In genomic region chr9:122158202-122158601, GRCh38 we compare ENCODE assay signal across 2 cellular contexts.
TF ChIP-seq lines count a peak whose summit lies in the region.

No MANE protein-coding gene starts in this region.

TF ChIP-seq in SK-N-SH treated with all-trans-retinoic acid at 6 μM for 48 hours, 23 proteins besides CTCF, POLR2A, EP300 and RAD21 (continued from another document):
- TF ChIP-seq TSHZ2 (CRISPR knock-in tag; IDR thresholded peaks at IDR 0.05): no peak
- TF ChIP-seq CREB5 (CRISPR knock-in tag; IDR thresholded peaks at IDR 0.05; ENCODE audit: low read depth): no peak
- TF ChIP-seq SNAI2 (CRISPR knock-in tag; IDR thresholded peaks at IDR 0.05): no peak
- no peak for TF ChIP-seq PPARA (CRISPR knock-in tag; IDR thresholded peaks at IDR 0.05; ENCODE audit: borderline replicate concordance)
- TF ChIP-seq POU6F1 (CRISPR knock-in tag; IDR thresholded peaks at IDR 0.05; ENCODE audit: borderline replicate concordance, low read depth): no peak
- no peak for TF ChIP-seq TOX (CRISPR knock-in tag; IDR thresholded peaks at IDR 0.05; ENCODE audit: borderline replicate concordance)
- no peak for TF ChIP-seq ZNF8 (CRISPR knock-in tag; IDR thresholded peaks at IDR 0.05)
- TF ChIP-seq CSRNP3 (CRISPR knock-in tag; IDR thresholded peaks at IDR 0.05): no peak
- no peak for TF ChIP-seq ARNTL (CRISPR knock-in tag; IDR thresholded peaks at IDR 0.05; ENCODE audit: borderline replicate concordance, low read depth)
- TF ChIP-seq ZFP3 (CRISPR knock-in tag; IDR thresholded peaks at IDR 0.05): no peak
- no peak for TF ChIP-seq ZNF565 (CRISPR knock-in tag; conservative IDR thresholded peaks at IDR 0.05; ENCODE audit: low read depth)
- no peak for TF ChIP-seq ZC3H10 (CRISPR knock-in tag; IDR thresholded peaks at IDR 0.05)
- no peak for TF ChIP-seq PATZ1 (CRISPR knock-in tag; IDR thresholded peaks at IDR 0.05; ENCODE audit: borderline replicate concordance)
- TF ChIP-seq ZFP30 (CRISPR knock-in tag; IDR thresholded peaks at IDR 0.05): no peak
- TF ChIP-seq OSR1 (CRISPR knock-in tag; IDR thresholded peaks at IDR 0.05): no peak

TF ChIP-seq in HepG2, 621 proteins besides CTCF, POLR2A, EP300 and RAD21 (continued from another document):
- TF ChIP-seq PAXIP1 (CRISPR knock-in tag; conservative IDR thresholded peaks at IDR 0.05) (no peak), RORA (CRISPR knock-in tag; IDR thresholded peaks at IDR 0.05) (no peak), ZNF749 (CRISPR knock-in tag; IDR thresholded peaks at IDR 0.05; ENCODE audit: borderline replicate concordance) (no peak), XRCC5 (optimal IDR thresholded peaks at IDR 0.05; ENCODE audit: low read length) (peak; percentile 38), SMARCE1 (IDR thresholded peaks at IDR 0.05; ENCODE audit: borderline replicate concordance) (no peak), CBFB (CRISPR knock-in tag; IDR thresholded peaks at IDR 0.05) (no peak), ZNF615 (CRISPR knock-in tag; IDR thresholded peaks at IDR 0.05; ENCODE audit: borderline replicate concordance) (no peak), HOXA5 (CRISPR knock-in tag; IDR thresholded peaks at IDR 0.05) (no peak), CREB3 (CRISPR knock-in tag; IDR thresholded peaks at IDR 0.05) (no peak), REPIN1 (CRISPR knock-in tag; IDR thresholded peaks at IDR 0.05; ENCODE audit: borderline replicate concordance, low read depth) (peak; percentile 10; the same call in 1 of the 2 replicates), ZNF75D (CRISPR knock-in tag; IDR thresholded peaks at IDR 0.05; ENCODE audit: borderline replicate concordance) (no peak), ZNF251 (CRISPR knock-in tag; IDR thresholded peaks at IDR 0.05) (no peak), PRDM15 (CRISPR knock-in tag; IDR thresholded peaks at IDR 0.05) (no peak), HMGXB4 (CRISPR knock-in tag; IDR thresholded peaks at IDR 0.05; ENCODE audit: borderline replicate concordance in 1 of 2, low read depth in 1 of 2) (peak; percentile 31 to 79; a peak in 3 of 4 replicates), FOXA1 (IDR thresholded peaks at IDR 0.05) (no peak), FOXA1 (CRISPR knock-in tag; IDR thresholded peaks at IDR 0.05) (0 out of 2 replicates have a peak, but pooled peaks have one; percentile 12), ZNF205 (CRISPR knock-in tag; IDR thresholded peaks at IDR 0.05) (peak; percentile 71; the same call in 1 of the 2 replicates), ZNF737 (CRISPR knock-in tag; IDR thresholded peaks at IDR 0.05; ENCODE audit: borderline replicate concordance) (no peak), KLF9 (CRISPR knock-in tag; IDR thresholded peaks at IDR 0.05; ENCODE audit: low read depth) (no peak), KDM5B (CRISPR knock-in tag; IDR thresholded peaks at IDR 0.05; ENCODE audit: borderline replicate concordance) (no peak), TBX2 (CRISPR knock-in tag; IDR thresholded peaks at IDR 0.05; ENCODE audit: borderline replicate concordance) (no peak), PHF5A (CRISPR knock-in tag; IDR thresholded peaks at IDR 0.05; ENCODE audit: low read depth, unreplicated experiment) (no peak), RBAK (CRISPR knock-in tag; IDR thresholded peaks at IDR 0.05) (no peak), GATAD2A (CRISPR knock-in tag; IDR thresholded peaks at IDR 0.05) (0 out of 2 replicates have a peak, but pooled peaks have one; percentile 16), ZFX (CRISPR knock-in tag; IDR thresholded peaks at IDR 0.05; ENCODE audit: low read depth) (peak; percentile 62; the same call in 1 of the 2 replicates), GPBP1L1 (CRISPR knock-in tag; IDR thresholded peaks at IDR 0.05) (no peak), JUNB (CRISPR knock-in tag; IDR thresholded peaks at IDR 0.05; ENCODE audit: borderline replicate concordance) (no peak), FOXK2 (IDR thresholded peaks at IDR 0.05) (no peak)
